26 cellular contexts compared by ENCODE assay signal in genomic region chr6:13352165-13352564, GRCh38. TPM values are rescaled to one million over a fixed set of nuclear protein-coding genes. Genes with fewer than 3 reads are reported as not detected.
DNase-seq lines count a peak whose midpoint lies in the region; ATAC-seq, FAIRE-seq and TF ChIP-seq lines count a peak whose summit lies in the region.
"Had no signal": no experiment of that assay in that cellular context is flagged by ENCODE, and none has a peak within 500 bp of the region (broad histone marks: within the 10 kb centered on the region; RNA-seq: fewer than 3 reads in every experiment).

No MANE protein-coding gene starts in this region.

- no peak overlapping the region for H4K5ac ChIP-seq in IMR-90 (ENCODE audit: low read depth, low read length)

- no peak overlapping the region for H3K4me3 Mint-ChIP-seq in activated B cell treated with CpG ODN at 0.5 μM for 24 hours
- H3K4me3 Mint-ChIP-seq: CD14-positive monocyte; CD4-positive, alpha-beta memory T cell; CD4-positive, CD25-positive, alpha-beta regulatory T cell; CD8-positive, alpha-beta memory T cell had no signal

- TF ChIP-seq CTCF in IMR-90 (conservative IDR thresholded peaks at IDR 0.05; ENCODE audit: low read depth, low read length): no peak
- TF ChIP-seq CTCF in activated B cell treated with CpG ODN at 0.5 μM for 24 hours (IDR thresholded peaks at IDR 0.05): no peak
- no peak for TF ChIP-seq CTCF in K562 (IDR thresholded peaks at IDR 0.05 in 2 of 3, conservative IDR thresholded peaks at IDR 0.05 in 1 of 3; ENCODE audit: insufficient read depth in 2 of 3, low read depth in 1 of 3, low read length in 3 of 3)

- H2BK15ac ChIP-seq in IMR-90 (ENCODE audit: low read depth, low read length): no peak overlapping the region

- in situ Hi-C loops in IMR-90 (cut with MboI; ENCODE audit: low sequenced_read_pairs): no loop called here
- in situ Hi-C loops in K562 (cut with MboI): no loop called here

- no peak for TF ChIP-seq RAD21 in IMR-90 (IDR thresholded peaks at IDR 0.05; ENCODE audit: low read length)
- TF ChIP-seq RAD21 in K562 (CRISPR knock-in tag; conservative IDR thresholded peaks at IDR 0.05 in 1 of 2, IDR thresholded peaks at IDR 0.05 in 1 of 2): no peak

- no peaks in the 10 kb centered on the region for H3K27me3 ChIP-seq in IMR-90 (ENCODE audit: control insufficient read depth, insufficient read depth, low read length)
- no peaks in the 10 kb centered on the region for H3K27me3 ChIP-seq in K562 (ENCODE audit: control insufficient read depth in 2 of 2, insufficient read depth in 2 of 2, low read length in 2 of 2)
- no peaks in the 10 kb centered on the region for H3K27me3 ChIP-seq in effector memory CD4-positive, alpha-beta T cell (replicated peaks; ENCODE audit: control insufficient read depth, insufficient read depth, low read length, poor library complexity, severe bottlenecking)
- H3K27me3 ChIP-seq: BE2C, BLaER1 had no signal

- no peak for FAIRE-seq in K562 (lab: Jason Lieb, UNC)
- FAIRE-seq: A204.1, GM12878, GM12892, GM18507 had no signal

- no peak overlapping the region for H2BK20ac ChIP-seq in IMR-90 (ENCODE audit: low read depth, low read length)

- peaks cover 19% of the 10 kb centered on the region for H3K9me1 ChIP-seq in IMR-90 (ENCODE audit: insufficient read depth, low read length)
- peaks cover 2% of the 10 kb centered on the region for H3K9me1 ChIP-seq in K562 (ENCODE audit: control insufficient read depth, insufficient read depth, low read length)

- no peak overlapping the region for H4K91ac ChIP-seq in IMR-90 (ENCODE audit: insufficient read depth, low read depth, low read length)

- CTCF ChIA-PET in IMR-90 (lab: Yijun Ruan, JAX) (no interaction called here), activated B cell treated with CpG ODN at 0.5 μM for 24 hours (lab: Charles Lee) (no interaction called here), K562 (lab: Yijun Ruan, JAX; ENCODE audit: low intra/inter-chr PET ratio) (interaction anchor here (0.6 kb wide), 1 partner anchor 952 kb away, joined by 3 read pairs; no protein-coding TSS in a partner anchor)

- H3K27ac Mint-ChIP-seq in activated B cell treated with CpG ODN at 0.5 μM for 24 hours: peak overlapping the region; percentile 60
- H3K27ac Mint-ChIP-seq: CD4-positive, alpha-beta memory T cell; CD4-positive, CD25-positive, alpha-beta regulatory T cell; CD8-positive, alpha-beta memory T cell had no signal

- H2BK120ac ChIP-seq in IMR-90 (ENCODE audit: low read depth, low read length): no peak overlapping the region

- dilution Hi-C loops in IMR-90 (cut with HindIII; ENCODE audit: low sequenced_read_pairs, unreplicated experiment): no loop called here

- H3K56ac ChIP-seq in IMR-90 (ENCODE audit: extremely low read depth, insufficient read depth, low read length): no peak overlapping the region

- H3K18ac ChIP-seq in IMR-90 (ENCODE audit: low read depth, low read length): no peak overlapping the region

- H3K4ac ChIP-seq in IMR-90 (ENCODE audit: low read depth, low read length): no peak overlapping the region

- H3K36me3 ChIP-seq in IMR-90 (ENCODE audit: control insufficient read depth, insufficient read depth, low read length) (no peaks in the 10 kb centered on the region), K562 (ENCODE audit: control insufficient read depth, insufficient read depth, low read length) (no peaks in the 10 kb centered on the region)
- H3K36me3 ChIP-seq in effector memory CD4-positive, alpha-beta T cell (ENCODE audit: control insufficient read depth, insufficient read depth, low read length): no peaks in the 10 kb centered on the region
- H3K36me3 ChIP-seq: BE2C, BLaER1 had no signal

- H3K4me1 ChIP-seq in IMR-90 (ENCODE audit: control insufficient read depth, insufficient read depth, low read length): peaks cover 23% of the 10 kb centered on the region
- H3K4me1 ChIP-seq in K562 (replicated peaks in 1 of 2; ENCODE audit: control insufficient read depth in 2 of 2, insufficient read depth in 2 of 2, low read length in 2 of 2): peaks cover 18 to 38% of the 10 kb centered on the region in 2 experiments
- H3K4me1 ChIP-seq in effector memory CD4-positive, alpha-beta T cell (ENCODE audit: control insufficient read depth, insufficient read depth, low read length, poor library complexity, severe bottlenecking): peaks cover 20% of the 10 kb centered on the region
- H3K4me1 ChIP-seq: BE2C had no signal

- ATAC-seq in IMR-90 (ENCODE audit: low read depth) (no peak), activated B cell treated with CpG ODN at 0.5 μM for 24 hours (ENCODE audit: low read depth) (no peak), K562 (no peak)
- ATAC-seq: GM12878 had no signal

- peak overlapping the region; percentile 19; the same call in 1 of the 2 replicates for H2AK5ac ChIP-seq in IMR-90 (ENCODE audit: low read depth, low read length)

- peaks cover 44% of the 10 kb centered on the region for H3K4me1 Mint-ChIP-seq in activated B cell treated with CpG ODN at 0.5 μM for 24 hours

- no peak overlapping the region for H2AK9ac ChIP-seq in IMR-90 (replicated peaks; ENCODE audit: low read depth, low read length, poor library complexity)

- TF ChIP-seq POLR2A in IMR-90 (IDR thresholded peaks at IDR 0.05; ENCODE audit: low read depth, low read length) (no peak), K562 (conservative IDR thresholded peaks at IDR 0.05) (no peak)

- H3K4me2 ChIP-seq in IMR-90 (ENCODE audit: low read depth, low read length): no peak overlapping the region
- H3K4me2 ChIP-seq in K562 (ENCODE audit: insufficient read depth, low read length): no peak overlapping the region
- H3K4me2 ChIP-seq: BLaER1 had no signal

- no peaks in the 10 kb centered on the region for H3K79me2 ChIP-seq in K562 (ENCODE audit: control insufficient read depth, insufficient read depth, low read length)

- H3K27ac ChIP-seq in IMR-90 (ENCODE audit: insufficient read depth, low read length) (no peak overlapping the region), K562 (ENCODE audit: extremely low read depth, low read depth, low read length) (no peak overlapping the region)
- H3K27ac ChIP-seq in effector memory CD4-positive, alpha-beta T cell (ENCODE audit: insufficient read depth, low read length, poor library complexity, severe bottlenecking): no peak overlapping the region
- H3K27ac ChIP-seq: BLaER1 had no signal

- no peak overlapping the region for H3K14ac ChIP-seq in IMR-90 (replicated peaks; ENCODE audit: low read depth, low read length)

- intact Hi-C loops in IMR-90 (cut with micrococcal nuclease) (no loop called here), activated B cell treated with CpG ODN at 0.5 μM for 24 hours (cut with micrococcal nuclease) (loop anchor here (10.0 kb wide), 1 partner anchor 353 kb away; no protein-coding TSS in a partner anchor), K562 (cut with micrococcal nuclease) (no loop called here)

- no peak overlapping the region for H2AFZ ChIP-seq in IMR-90 (replicated peaks; ENCODE audit: low read length, poor library complexity)
- H2AFZ ChIP-seq in K562 (ENCODE audit: low read depth, low read length): no peak overlapping the region

- no CpG with 5 or more reads among the region's 9 CpGs for WGBS in IMR-90 (ENCODE audit: extremely low coverage in 2 of 2, insufficient read length in 1 of 2), 2 experiments
- WGBS in K562 (ENCODE audit: insufficient coverage, low coverage, missing lambda C conversion rate): 85% methylated on average over 9 of the region's 9 CpGs

- no peaks in the 10 kb centered on the region for H3K9me3 Mint-ChIP-seq in activated B cell treated with CpG ODN at 0.5 μM for 24 hours
- H3K9me3 Mint-ChIP-seq: CD4-positive, alpha-beta memory T cell; CD4-positive, CD25-positive, alpha-beta regulatory T cell; CD8-positive, alpha-beta memory T cell had no signal

- H3K27me3 Mint-ChIP-seq in activated B cell treated with CpG ODN at 0.5 μM for 24 hours: no peaks in the 10 kb centered on the region
- H3K27me3 Mint-ChIP-seq: CD4-positive, alpha-beta memory T cell; CD8-positive, alpha-beta memory T cell had no signal

- H4K8ac ChIP-seq in IMR-90 (ENCODE audit: low read depth in 2 of 2, low read length in 2 of 2): no peak overlapping the region

- no peaks in the 10 kb centered on the region for H3K9me3 ChIP-seq in IMR-90 (ENCODE audit: control insufficient read depth, insufficient read depth, low read length)
- H3K9me3 ChIP-seq in K562 (replicated peaks; ENCODE audit: control insufficient read depth, insufficient read depth, low read depth, low read length): no peaks in the 10 kb centered on the region
- no peaks in the 10 kb centered on the region for H3K9me3 ChIP-seq in effector memory CD4-positive, alpha-beta T cell (ENCODE audit: control insufficient read depth, low read length)
- H3K9me3 ChIP-seq: BE2C, BLaER1 had no signal

- POLR2A ChIA-PET in IMR-90 (lab: Charles Lee; ENCODE audit: unreplicated experiment) (no interaction called here), activated B cell treated with CpG ODN at 0.5 μM for 24 hours (lab: Charles Lee) (no interaction called here), K562 (lab: Yijun Ruan, JAX) (no interaction called here)

- H3K79me1 ChIP-seq in IMR-90 (ENCODE audit: low read depth in 1 of 2, low read length in 2 of 2): no peaks in the 10 kb centered on the region; a peak in 1 of 4 replicates

- no TSS peak for BruUV-seq in IMR-90 (replicated peaks; lab: Mats Ljungman, UMichigan)
- BruUV-seq in K562 (replicated peaks; lab: Mats Ljungman, UMichigan): no TSS peak

- no peaks in the 10 kb centered on the region for H3K36me3 Mint-ChIP-seq in activated B cell treated with CpG ODN at 0.5 μM for 24 hours (ENCODE audit: low read depth)
- H3K36me3 Mint-ChIP-seq: CD14-positive monocyte; CD4-positive, alpha-beta memory T cell; CD4-positive, CD25-positive, alpha-beta regulatory T cell; CD8-positive, alpha-beta memory T cell had no signal

- DNase-seq in IMR-90: no peak
- no peak for DNase-seq in activated B cell treated with CpG ODN at 0.5 μM for 24 hours
- no peak for DNase-seq in K562 (ENCODE audit: extremely low read depth in 1 of 4, low spot score in 3 of 4)
- DNase-seq in cortex of kidney (lab: John Stamatoyannopoulos, UW): no peak
- DNase-seq in stimulated activated CD4-positive, alpha-beta T cell treated with anti-CD3 and anti-CD28 coated beads, Interleukin-2, amount 100 ng/mL, for 24 hours: no peak
- no peak for DNase-seq in effector memory CD4-positive, alpha-beta T cell
- DNase-seq: 8988T; ACHN; BE2C; CD4-positive, alpha-beta memory T cell; CD4-positive, CD25-positive, alpha-beta regulatory T cell; CD8-positive, alpha-beta memory T cell; COR-L47; DMS 273 treated with DMSO at 0.1 percent for 48 hours; DMS153; DMS53; DMS79; DND-41; EL; GDM1 had no signal

- TF ChIP-seq EP300 in K562 (IDR thresholded peaks at IDR 0.05; ENCODE audit: low read length): no peak

- no peaks in the 10 kb centered on the region for H4K20me1 ChIP-seq in IMR-90 (ENCODE audit: insufficient read depth, low read length)
- peaks cover 10% of the 10 kb centered on the region for H4K20me1 ChIP-seq in K562 (replicated peaks; ENCODE audit: control insufficient read depth, insufficient read depth, low read length)
- H4K20me1 ChIP-seq: BLaER1 had no signal

- H3K4me3 ChIP-seq in IMR-90 (ENCODE audit: insufficient read depth, low read depth, low read length): no peak overlapping the region
- H3K4me3 ChIP-seq in K562: no peak overlapping the region
- H3K4me3 ChIP-seq in effector memory CD4-positive, alpha-beta T cell (ENCODE audit: insufficient read depth, low read depth, low read length, poor library complexity, severe bottlenecking): no peak overlapping the region
- H3K4me3 ChIP-seq: BLaER1, GM12878 had no signal

- no peak overlapping the region for H2BK5ac ChIP-seq in IMR-90 (ENCODE audit: low read depth, low read length, poor library complexity, severe bottlenecking)

- H3K23ac ChIP-seq in IMR-90 (ENCODE audit: low read depth, low read length): no peak overlapping the region

- H3K9ac ChIP-seq in IMR-90 (ENCODE audit: low read depth, low read length): no peak overlapping the region
- no peak overlapping the region for H3K9ac ChIP-seq in K562 (ENCODE audit: insufficient read depth in 1 of 2, low read depth in 2 of 2, low read length in 2 of 2)
- H3K9ac ChIP-seq: BLaER1 had no signal

RNA-seq across cellular contexts. Expression of gene TBC1D7, which starts 23.8 kb away (rescaled TPM):
- total RNA-seq in IMR-90 (2012; rRNA removed) (14.3 and 16.4 TPM in 2 replicates), activated B cell treated with CpG ODN at 0.5 μM for 24 hours (17.3 and 18.5 TPM in 2 replicates), K562 (2014; rRNA removed) (49.4 and 56.9 TPM in 2 replicates), K562 (2014; rRNA removed; fragmentation: Illumina TruSeq; extraction: Trizol) (61.1 and 64.2 TPM in 2 replicates), K562 (2015; rRNA removed; fragmentation: Illumina TruSeq; extraction: Trizol) (48.4 and 49.8 TPM in 2 replicates), K562 (2021) (51.8 and 59.4 TPM in 2 replicates)
- polyA plus RNA-seq in IMR-90 (2012; rRNA removed) (17.6 and 22.6 TPM in 2 replicates), K562 (2011; rRNA removed) (107 and 108 TPM in 2 replicates), K562 (2014; fragmentation: Illumina TruSeq; extraction: Trizol) (71.0 and 72.2 TPM in 2 replicates), K562 (2014; fragmentation: Nextera tagmentation; extraction: Ambion mirVana) (10 to 100 TPM; 74.5 to 86.8 TPM), K562 (2014; rRNA removed) (55.2 and 59.5 TPM in 2 replicates)
- polyA plus RNA-seq in IMR-90 (2012; cell fraction: cytosol; rRNA removed): 9.8 and 23.1 TPM in 2 replicates
- polyA plus RNA-seq in IMR-90 (2012; cell fraction: nucleus; rRNA removed; ENCODE audit: low replicate concordance): 3.2 and 15.3 TPM in 2 replicates
- total RNA-seq in K562 (2011; cell fraction: chromatin; rRNA removed; ENCODE audit: low replicate concordance): 88.3 and 95.2 TPM in 2 replicates
- 51.5 and 54.2 TPM in 2 replicates for total RNA-seq in K562 (2011; cell fraction: nucleolus; rRNA removed)
- total RNA-seq in K562 (2011; cell fraction: nucleoplasm; rRNA removed): 88.9 and 141 TPM in 2 replicates
- 40.2 and 54.9 TPM in 2 replicates for polyA plus RNA-seq in K562 (2011; cell fraction: cytosol; rRNA removed)
- polyA plus RNA-seq in K562 (2011; cell fraction: nucleus; rRNA removed): 48.4 and 66.4 TPM in 2 replicates
- 57.0 and 64.2 TPM in 2 replicates for polyA plus RNA-seq in K562 (2012)
- 60.0 and 78.8 TPM in 2 replicates for polyA minus RNA-seq in K562 (2011; rRNA and poly(A)+ RNA removed)
- polyA minus RNA-seq in K562 (2011; cell fraction: cytosol; rRNA and poly(A)+ RNA removed): 16.2 and 25.4 TPM in 2 replicates
- 29.8 and 53.8 TPM in 2 replicates for polyA minus RNA-seq in K562 (2011; cell fraction: nucleus; rRNA and poly(A)+ RNA removed)
